In the genomic region with DNA sequence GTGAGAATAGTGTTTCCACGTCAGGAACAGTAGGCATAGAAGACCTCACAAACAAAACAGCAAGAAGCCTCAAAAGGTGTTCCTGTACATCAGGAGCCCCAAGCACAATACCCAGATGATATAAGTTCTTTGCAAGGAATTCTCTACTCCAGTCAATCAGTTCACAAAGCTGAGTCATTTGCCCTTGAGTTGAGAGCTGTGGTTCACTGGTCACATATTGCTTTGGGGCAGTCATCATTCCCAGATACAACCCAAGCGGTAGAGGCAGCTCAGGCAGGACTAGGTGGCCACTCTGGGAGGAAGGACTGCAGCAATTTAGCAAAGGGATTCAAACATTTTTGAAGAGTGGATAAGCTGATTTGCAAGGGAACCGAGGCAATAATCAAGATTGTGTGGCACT, we compare ENCODE assay signal across 15 cellular contexts.
"Had no signal": no experiment of that assay in that cellular context is flagged by ENCODE, and none has a peak within 500 bp of the region (broad histone marks: within the 10 kb centered on the region; RNA-seq: fewer than 3 reads in every experiment).

No MANE protein-coding gene starts in this region.

- H3K4me3 ChIP-seq: lung, mucosa of descending colon, pancreas, thyroid gland had no signal

- H3K27me3 ChIP-seq: pancreas, thyroid gland had no signal

- H3K36me3 ChIP-seq: pancreas, thyroid gland had no signal

- DNase-seq: activated CD4-positive, alpha-beta T cell treated with anti-CD3 and anti-CD28 coated beads, Interleukin-2, amount 10 ng/mL, durations not matched to agents 24 days and 14 days; activated CD4-positive, CD25-positive, alpha-beta regulatory T cell; activated CD8-positive, alpha-beta memory T cell treated with anti-CD3 and anti-CD28 coated beads for 24 hours; activated naive CD8-positive, alpha-beta T cell treated with anti-CD3 and anti-CD28 coated beads for 36 hours; erythroblast; immature natural killer cell; mucosa of descending colon; naive thymus-derived CD8-positive, alpha-beta T cell; pancreas; retina; stimulated activated CD4-positive, alpha-beta T cell treated with anti-CD3 and anti-CD28 coated beads, Interleukin-2, amount 100 ng/mL, for 48 hours; thyroid gland had no signal

- FAIRE-seq: pancreas, urothelium cell line had no signal

- ATAC-seq: mucosa of descending colon; naive thymus-derived CD8-positive, alpha-beta T cell; pancreas; stimulated activated memory B cell treated with anti-CD40 and anti-IgM and Interleukin-4, amounts not matched to agents 10 μg/mL and 1 μg/mL and 100 μg/mL, for 72 hours had no signal
